ENCODE assay signal across 23 cellular contexts in the genomic region with DNA sequence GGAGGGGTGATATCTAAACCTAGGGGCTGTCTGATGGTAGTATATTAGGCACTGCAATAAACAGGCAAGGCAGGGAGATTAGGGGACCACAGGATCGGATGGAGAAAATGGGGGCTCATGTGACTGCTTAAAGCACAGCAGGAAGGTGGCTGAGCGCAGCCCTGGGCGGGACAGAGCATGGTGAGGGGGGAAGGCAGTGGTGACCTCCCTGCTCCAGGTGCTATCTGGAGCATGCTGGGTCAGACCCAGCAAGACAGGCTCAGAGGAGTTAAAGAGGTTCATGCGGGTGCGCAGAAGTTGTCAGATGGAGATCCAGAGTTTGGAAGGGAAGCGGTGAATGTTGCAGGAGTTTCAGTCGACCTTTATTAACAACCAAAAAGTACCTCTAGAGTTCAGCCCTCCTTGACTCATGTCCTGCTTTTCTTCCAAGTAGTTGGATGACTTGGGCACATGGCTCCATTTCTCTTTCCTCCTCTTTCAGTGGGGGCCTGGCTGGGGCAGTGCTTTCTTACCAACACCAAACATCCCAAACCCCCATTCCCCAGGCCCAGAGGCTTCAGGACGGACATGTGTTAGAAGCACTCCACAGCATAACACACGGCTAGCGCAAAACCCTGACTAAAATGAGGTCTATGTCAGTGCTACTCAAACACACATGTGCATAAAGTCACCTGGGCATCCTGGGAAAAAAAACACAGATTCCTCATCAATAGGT. TPM values are rescaled to one million over a fixed set of nuclear protein-coding genes. Genes with fewer than 3 reads are reported as not detected.
DNase-seq lines count a peak whose midpoint lies in the region; ATAC-seq and TF ChIP-seq lines count a peak whose summit lies in the region.
"Had no signal": no experiment of that assay in that cellular context is flagged by ENCODE, and none has a peak within 500 bp of the region (broad histone marks: within the 10 kb centered on the region; RNA-seq: fewer than 3 reads in every experiment).

No MANE protein-coding gene starts in this region.

- H3K9me3 ChIP-seq in neuronal stem cell (replicated peaks in 1 of 2; ENCODE audit: control insufficient read depth in 2 of 2, insufficient read depth in 1 of 2, low read depth in 1 of 2, low read length in 2 of 2) (peaks cover 0 to 4% of the 10 kb centered on the region in 2 donors), vagina (no peaks in the 10 kb centered on the region), upper lobe of right lung (no peaks in the 10 kb centered on the region)
- H3K9me3 ChIP-seq: BE2C, Caco-2 had no signal

- H4K8ac ChIP-seq in neuronal stem cell (ENCODE audit: low read depth, low read length): no peak overlapping the region

- H3K27ac ChIP-seq in coronary artery: no peak overlapping the region
- H3K27ac ChIP-seq in neuronal stem cell (replicated peaks; ENCODE audit: low read length): no peak overlapping the region
- H3K27ac ChIP-seq in vagina: no peak overlapping the region
- H3K27ac ChIP-seq in upper lobe of right lung: no peak overlapping the region
- H3K27ac ChIP-seq: HL-60 had no signal

- intact Hi-C loops in vagina (cut with DNase I): no loop called here
- intact Hi-C loops in upper lobe of right lung (cut with DNase I): no loop called here

- no peaks in the 10 kb centered on the region for H3K27me3 ChIP-seq in neuronal stem cell (ENCODE audit: control insufficient read depth in 3 of 3, insufficient read depth in 3 of 3, low read depth in 1 of 3, low read length in 3 of 3)
- H3K27me3 ChIP-seq in vagina: no peaks in the 10 kb centered on the region
- no peaks in the 10 kb centered on the region for H3K27me3 ChIP-seq in upper lobe of right lung

- no peak for TF ChIP-seq POLR2A in vagina (IDR thresholded peaks at IDR 0.05)

- TF ChIP-seq CTCF in GM13976 (IDR thresholded peaks at IDR 0.05; ENCODE audit: borderline replicate concordance, control extremely low read depth, extremely low read depth, insufficient read depth, missing control alignments): no peak
- TF ChIP-seq CTCF in coronary artery (IDR thresholded peaks at IDR 0.05): no peak
- no peak for TF ChIP-seq CTCF in vagina (IDR thresholded peaks at IDR 0.05)
- no peak for TF ChIP-seq CTCF in upper lobe of right lung (IDR thresholded peaks at IDR 0.05)

- H3K18ac ChIP-seq in neuronal stem cell (ENCODE audit: low read length): peak overlapping the region; percentile 41

- H3K4me1 ChIP-seq in neuronal stem cell (ENCODE audit: control insufficient read depth in 2 of 2, insufficient read depth in 1 of 2, low read depth in 1 of 2, low read length in 2 of 2): peaks cover 5 to 26% of the 10 kb centered on the region in 2 donors
- no peaks in the 10 kb centered on the region for H3K4me1 ChIP-seq in vagina
- H3K4me1 ChIP-seq in upper lobe of right lung: no peaks in the 10 kb centered on the region
- H3K4me1 ChIP-seq: BE2C had no signal

- no peak overlapping the region for H2BK12ac ChIP-seq in neuronal stem cell (ENCODE audit: low read length)

- in situ Hi-C loops in GM13976 (cut with MboI; ENCODE audit: low sequenced_read_pairs, unreplicated experiment): no loop called here

- no peak overlapping the region for H2BK5ac ChIP-seq in neuronal stem cell (ENCODE audit: low read length)

- H2AK5ac ChIP-seq in neuronal stem cell (ENCODE audit: low read depth, low read length): no peak overlapping the region

- no peak overlapping the region for H2BK120ac ChIP-seq in neuronal stem cell (ENCODE audit: low read depth, low read length)

- no peak overlapping the region for H3K4ac ChIP-seq in neuronal stem cell (ENCODE audit: low read length)

- no peak for ATAC-seq in upper lobe of right lung
- ATAC-seq: HCT116 had no signal

- no CpG with 5 or more reads among the region's 10 CpGs for WGBS in neuronal stem cell (ENCODE audit: extremely low coverage in 2 of 2, insufficient read length in 2 of 2, insufficient replicate concordance in 1 of 2), 2 donors

- H2BK15ac ChIP-seq in neuronal stem cell (ENCODE audit: low read length): no peak overlapping the region

- H3K9ac ChIP-seq in neuronal stem cell (ENCODE audit: low read depth, low read length, poor library complexity): no peak overlapping the region

- no peak overlapping the region for H3K23ac ChIP-seq in neuronal stem cell (ENCODE audit: low read depth, low read length, poor library complexity)

- H2AFZ ChIP-seq in neuronal stem cell (ENCODE audit: low read length): no peak overlapping the region

- no peak overlapping the region for H4K91ac ChIP-seq in neuronal stem cell (ENCODE audit: low read depth, low read length, poor library complexity)

- H3K79me1 ChIP-seq in neuronal stem cell (ENCODE audit: low read depth, low read length): no peaks in the 10 kb centered on the region

- H3K14ac ChIP-seq in neuronal stem cell (ENCODE audit: low read length): peak overlapping the region; percentile 73

- DNase-seq in GM13976 (ENCODE audit: low spot score) (peak; percentile 3), coronary artery (ENCODE audit: low spot score) (peak; percentile 17), neuronal stem cell (ENCODE audit: low spot score) (no peak), vagina (ENCODE audit: extremely low spot score in 2 of 2) (peak; percentile 61 to 77), T-helper 9 cell (no peak), upper lobe of right lung (no peak)
- DNase-seq in activated T-cell treated with anti-CD3 and anti-CD28 coated beads, Interleukin-2, amount 50 U/mL, for 48 hours: no peak
- DNase-seq: ACHN; BE2C; C1 segment of cervical spinal cord; Caco-2; CD4-positive, CD25-positive, alpha-beta regulatory T cell; CD8-positive, alpha-beta memory T cell; DMS153; DMS79; GDM1; GOT3; H7; HFFc6 had no signal

- H3K4me3 ChIP-seq in coronary artery (no peak overlapping the region), neuronal stem cell (ENCODE audit: low read length in 2 of 2) (no peak overlapping the region), vagina (no peak overlapping the region), upper lobe of right lung (no peak overlapping the region)

- no peak overlapping the region for H3K4me2 ChIP-seq in neuronal stem cell (ENCODE audit: insufficient read depth, low read length, poor library complexity, severe bottlenecking)

- H3K36me3 ChIP-seq in neuronal stem cell (replicated peaks in 1 of 2; ENCODE audit: control insufficient read depth in 2 of 2, insufficient read depth in 2 of 2, low read length in 2 of 2) (no peaks in the 10 kb centered on the region), vagina (no peaks in the 10 kb centered on the region), upper lobe of right lung (no peaks in the 10 kb centered on the region)
- H3K36me3 ChIP-seq: BE2C had no signal

RNA-seq across cellular contexts. Expression of gene CAPN9, which starts 41.5 kb away (rescaled TPM):
- polyA plus RNA-seq in neuronal stem cell (2013, experiment 1 of 2): 0.15 TPM
- polyA plus RNA-seq in neuronal stem cell (2013, experiment 2 of 2): 0.26 TPM
- total RNA-seq in vagina (not detected), upper lobe of right lung (21.8 TPM)
- total RNA-seq: CD4-positive, CD25-positive, alpha-beta regulatory T cell; CD8-positive, alpha-beta memory T cell; Daoy; HFFc6; HT1080 had no signal
- polyA plus RNA-seq: CD4-positive, CD25-positive, alpha-beta regulatory T cell; CD8-positive, alpha-beta memory T cell had no signal

Comparison
In these comparisons a context has a peak if more than half of its experiments do, and no peak if none do; other contexts are left out.
1. DNase-seq: peak in GM13976 (single experiment), coronary artery (single experiment) and vagina (2 of 2); none in neuronal stem cell (single experiment), T-helper 9 cell (single experiment), activated T-cell treated with anti-CD3 and anti-CD28 coated beads, Interleukin-2, amount 50 U/mL, for 48 hours (0 of 2) and upper lobe of right lung (single experiment).
2. RNA of gene CAPN9, which starts 41.5 kb away (total RNA-seq): 21.8 TPM in upper lobe of right lung (single experiment); not detected in vagina (single experiment); every median in the first group is over 10 times any median in the second.